ENCODE assay signal across 18 cellular contexts in genomic region chr4:7032591-7032990, GRCh38.
"Had no signal": no experiment of that assay in that cellular context is flagged by ENCODE, and none has a peak within 500 bp of the region (broad histone marks: within the 10 kb centered on the region; RNA-seq: fewer than 3 reads in every experiment).

No MANE protein-coding gene starts in this region.

- H3K4me1 ChIP-seq: gastrocnemius medialis, tibial nerve had no signal

- H3K9me3 ChIP-seq: gastrocnemius medialis, heart left ventricle, prostate gland, tibial nerve, vagina had no signal

- H3K27me3 ChIP-seq: gastrocnemius medialis, heart left ventricle, tibial nerve, vagina had no signal

- H3K4me3 ChIP-seq: gastrocnemius medialis, heart left ventricle, lung, prostate gland, tibial nerve, vagina had no signal

- DNase-seq: activated CD4-positive, alpha-beta T cell treated with anti-CD3 and anti-CD28 coated beads, Interleukin-2, amount 10 ng/mL, durations not matched to agents 7 days and 5 days; activated CD8-positive, alpha-beta T cell treated with anti-CD3 and anti-CD28 coated beads, Interleukin-2, amount 10 ng/mL, durations not matched to agents 7 days and 5 days; activated naive CD4-positive, alpha-beta T cell treated with anti-CD3 and anti-CD28 coated beads for 36 hours; activated T-cell treated with anti-CD3 and anti-CD28 coated beads, Interleukin-2, amount 50 U/mL, for 24 hours; anterior cingulate cortex; effector CD4-positive, alpha-beta T cell; gastrocnemius medialis; left cardiac atrium; midbrain; nucleus accumbens; right cardiac atrium; stimulated activated naive CD8-positive, alpha-beta T cell treated with anti-CD3 and anti-CD28 coated beads, Interleukin-15, Interleukin-2, amounts not matched to agents 100 U/mL and 50 U/mL, for 24 hours; substantia nigra had no signal

- ATAC-seq: activated CD8-positive, alpha-beta T cell treated with anti-CD3 and anti-CD28 coated beads, Interleukin-2, amount 10 ng/mL, durations not matched to agents 7 days and 5 days; gastrocnemius medialis; stimulated activated naive CD8-positive, alpha-beta T cell treated with anti-CD3 and anti-CD28 coated beads, Interleukin-15, Interleukin-2, amounts not matched to agents 100 U/mL and 50 U/mL, for 24 hours had no signal

- H3K27ac ChIP-seq: gastrocnemius medialis, heart left ventricle, prostate gland, tibial nerve, vagina had no signal
